ENCODE assay signal across 8 cellular contexts in genomic region chr11:63841554-63841953, GRCh38. TPM values are rescaled to one million over a fixed set of nuclear protein-coding genes. Genes with fewer than 3 reads are reported as not detected.
A peak's percentile ranks its signal among the peaks of the same experiment; 100 is the strongest.
DNase-seq lines count a peak whose midpoint lies in the region; ATAC-seq, FAIRE-seq and TF ChIP-seq lines count a peak whose summit lies in the region.

No MANE protein-coding gene starts in this region.

- peak overlapping the region; percentile 90 for H3K4me3 ChIP-seq in ACC112 (ENCODE audit: low read depth, low read length)
- H3K4me3 ChIP-seq in HFF-Myc (replicated peaks; ENCODE audit: low read depth, low read length): peak overlapping the region; percentile 71
- peak overlapping the region; percentile 74 to 88 for H3K4me3 ChIP-seq in kidney (ENCODE audit: low read length in 2 of 2)
- peak overlapping the region; percentile 92 for H3K4me3 ChIP-seq in thoracic aorta

- DNase-seq in HFF-Myc (ENCODE audit: extremely low read depth, low read depth) (no peak), amniotic stem cell (lab: John Stamatoyannopoulos, UW) (peak; percentile 21), kidney (no peak), thoracic aorta (ENCODE audit: low spot score) (no peak), NCI-H774 (lab: John Stamatoyannopoulos, UW) (no peak)

- H3K79me2 ChIP-seq in ACC112 (ENCODE audit: control insufficient read depth, insufficient read depth, low read length, unreplicated experiment): peaks cover 68% of the 10 kb centered on the region

- H3K27ac ChIP-seq in ACC112 (ENCODE audit: low read depth, low read length): no peak overlapping the region
- H3K27ac ChIP-seq in kidney (ENCODE audit: low read depth in 2 of 2, low read length in 2 of 2): peak overlapping the region in 1 of 2 donors; percentile 25
- H3K27ac ChIP-seq in thoracic aorta: peak overlapping the region; percentile 61 to 82

- intact Hi-C loops in kidney (cut with DNase I): no loop called here

- ATAC-seq in thoracic aorta (ENCODE audit: insufficient number of reproducible peaks, low FRiP score, low read depth) (no peak), HG03175 (IDR thresholded peaks at IDR 0.05; ENCODE audit: unreplicated experiment) (no peak), GM19035 (IDR thresholded peaks at IDR 0.05; ENCODE audit: unreplicated experiment) (no peak)

- H3K9me3 ChIP-seq in kidney (ENCODE audit: control insufficient read depth in 1 of 2, low read length in 2 of 2): no peaks in the 10 kb centered on the region
- no peaks in the 10 kb centered on the region for H3K9me3 ChIP-seq in thoracic aorta

- TF ChIP-seq CTCF in HFF-Myc (IDR thresholded peaks at IDR 0.05; ENCODE audit: low read depth, low read length, missing control alignments): no peak
- TF ChIP-seq CTCF in kidney (IDR thresholded peaks at IDR 0.05; ENCODE audit: borderline replicate concordance, extremely low read depth, insufficient read depth): no peak
- TF ChIP-seq CTCF in thoracic aorta (IDR thresholded peaks at IDR 0.05): no peak

- peaks cover 7% of the 10 kb centered on the region; the same call in 1 of the 2 replicates for H3K36me3 ChIP-seq in ACC112 (ENCODE audit: insufficient read depth, low read length)
- peaks cover 0 to 2% of the 10 kb centered on the region in 2 donors for H3K36me3 ChIP-seq in kidney (ENCODE audit: control insufficient read depth in 1 of 2, insufficient read depth in 2 of 2, low read length in 2 of 2)
- no peaks in the 10 kb centered on the region for H3K36me3 ChIP-seq in thoracic aorta

- H3K9ac ChIP-seq in kidney (ENCODE audit: low read length in 2 of 2): peak overlapping the region in 1 of 2 donors; percentile 88

- no peak overlapping the region for H2AFZ ChIP-seq in ACC112 (ENCODE audit: low read length, unreplicated experiment)

- peaks cover 35% of the 10 kb centered on the region for H3K4me1 ChIP-seq in ACC112 (ENCODE audit: control insufficient read depth, insufficient read depth, low read length, unreplicated experiment)
- peaks cover 14 to 29% of the 10 kb centered on the region in 2 donors for H3K4me1 ChIP-seq in kidney (ENCODE audit: control insufficient read depth in 1 of 2, insufficient read depth in 1 of 2, low read depth in 1 of 2, low read length in 2 of 2)
- H3K4me1 ChIP-seq in thoracic aorta (ENCODE audit: control insufficient read depth in 1 of 2, low read depth in 2 of 2): peaks cover 17 to 54% of the 10 kb centered on the region in 2 donors

- H3K27me3 ChIP-seq in ACC112 (ENCODE audit: insufficient read depth, low read length) (no peaks in the 10 kb centered on the region), thoracic aorta (replicated peaks; ENCODE audit: insufficient read depth) (no peaks in the 10 kb centered on the region)

- no peak for FAIRE-seq in kidney (lab: Jason Lieb, UNC)

RNA-seq across cellular contexts. Expression of gene MARK2, which starts 2.6 kb away (rescaled TPM):
- total RNA-seq in kidney (42.6 TPM), thoracic aorta (10 to 100 TPM; 20.2 to 25.5 TPM)
- polyA plus RNA-seq in kidney (ENCODE audit: insufficient read depth, low read depth, low replicate concordance): 11.7 TPM

RNA-seq across cellular contexts. Expression of gene SPINDOC, which starts 28.3 kb away (rescaled TPM):
- total RNA-seq in kidney: 10.9 TPM
- 14.2 TPM for polyA plus RNA-seq in kidney (ENCODE audit: insufficient read depth, low read depth, low replicate concordance)
- 10 to 100 TPM; 14.8 to 16.4 TPM for total RNA-seq in thoracic aorta
